In the genomic region with DNA sequence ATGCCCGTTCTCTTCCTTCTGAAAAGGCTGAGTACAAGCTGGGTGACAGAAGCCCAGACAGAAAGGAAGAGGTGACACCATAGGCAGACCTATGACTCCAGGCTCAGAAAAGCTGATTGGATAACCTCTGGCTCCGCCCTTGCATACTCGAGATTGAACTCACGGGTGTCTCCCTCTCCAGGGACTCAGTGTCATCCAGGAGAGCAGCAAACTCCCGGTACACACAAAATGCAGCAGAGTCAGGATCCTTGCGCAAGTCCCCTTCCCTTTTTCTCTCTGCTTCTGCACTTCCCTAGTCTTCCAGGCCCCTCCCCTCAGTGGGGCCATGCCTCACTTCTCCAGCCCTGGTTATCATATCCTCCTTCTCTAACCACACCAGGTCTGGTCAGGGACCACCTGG, we compare ENCODE assay signal across 1 cellular context.
TF ChIP-seq lines count a peak whose summit lies in the region.

No MANE protein-coding gene starts in this region.

TF ChIP-seq in GM12878, 131 proteins besides CTCF, POLR2A, EP300 and RAD21:
- TF ChIP-seq SREBF1 (IDR thresholded peaks at IDR 0.05; ENCODE audit: low read length): no peak
- 0 out of 2 replicates have a peak, but pooled peaks have one; percentile 2 for TF ChIP-seq SPI1 (IDR thresholded peaks at IDR 0.05; ENCODE audit: borderline replicate concordance, insufficient read depth, low read depth, low read length)
- no peak for TF ChIP-seq IKZF2 (IDR thresholded peaks at IDR 0.05)
- TF ChIP-seq, protein P1, sequence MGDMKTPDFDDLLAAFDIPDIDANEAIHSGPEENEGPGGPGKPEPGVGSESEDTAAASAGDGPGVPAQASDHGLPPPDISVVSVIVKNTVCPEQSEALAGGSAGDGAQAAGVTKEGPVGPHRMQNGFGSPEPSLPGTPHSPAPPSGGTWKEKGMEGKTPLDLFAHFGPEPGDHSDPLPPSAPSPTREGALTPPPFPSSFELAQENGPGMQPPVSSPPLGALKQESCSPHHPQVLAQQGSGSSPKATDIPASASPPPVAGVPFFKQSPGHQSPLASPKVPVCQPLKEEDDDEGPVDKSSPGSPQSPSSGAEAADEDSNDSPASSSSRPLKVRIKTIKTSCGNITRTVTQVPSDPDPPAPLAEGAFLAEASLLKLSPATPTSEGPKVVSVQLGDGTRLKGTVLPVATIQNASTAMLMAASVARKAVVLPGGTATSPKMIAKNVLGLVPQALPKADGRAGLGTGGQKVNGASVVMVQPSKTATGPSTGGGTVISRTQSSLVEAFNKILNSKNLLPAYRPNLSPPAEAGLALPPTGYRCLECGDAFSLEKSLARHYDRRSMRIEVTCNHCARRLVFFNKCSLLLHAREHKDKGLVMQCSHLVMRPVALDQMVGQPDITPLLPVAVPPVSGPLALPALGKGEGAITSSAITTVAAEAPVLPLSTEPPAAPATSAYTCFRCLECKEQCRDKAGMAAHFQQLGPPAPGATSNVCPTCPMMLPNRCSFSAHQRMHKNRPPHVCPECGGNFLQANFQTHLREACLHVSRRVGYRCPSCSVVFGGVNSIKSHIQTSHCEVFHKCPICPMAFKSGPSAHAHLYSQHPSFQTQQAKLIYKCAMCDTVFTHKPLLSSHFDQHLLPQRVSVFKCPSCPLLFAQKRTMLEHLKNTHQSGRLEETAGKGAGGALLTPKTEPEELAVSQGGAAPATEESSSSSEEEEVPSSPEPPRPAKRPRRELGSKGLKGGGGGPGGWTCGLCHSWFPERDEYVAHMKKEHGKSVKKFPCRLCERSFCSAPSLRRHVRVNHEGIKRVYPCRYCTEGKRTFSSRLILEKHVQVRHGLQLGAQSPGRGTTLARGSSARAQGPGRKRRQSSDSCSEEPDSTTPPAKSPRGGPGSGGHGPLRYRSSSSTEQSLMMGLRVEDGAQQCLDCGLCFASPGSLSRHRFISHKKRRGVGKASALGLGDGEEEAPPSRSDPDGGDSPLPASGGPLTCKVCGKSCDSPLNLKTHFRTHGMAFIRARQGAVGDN (IDR thresholded peaks at IDR 0.05): no peak
TF ChIP-seq in GM12878: peak in this region for 1.
